ENCODE assay signal across 27 cellular contexts in the genomic region with DNA sequence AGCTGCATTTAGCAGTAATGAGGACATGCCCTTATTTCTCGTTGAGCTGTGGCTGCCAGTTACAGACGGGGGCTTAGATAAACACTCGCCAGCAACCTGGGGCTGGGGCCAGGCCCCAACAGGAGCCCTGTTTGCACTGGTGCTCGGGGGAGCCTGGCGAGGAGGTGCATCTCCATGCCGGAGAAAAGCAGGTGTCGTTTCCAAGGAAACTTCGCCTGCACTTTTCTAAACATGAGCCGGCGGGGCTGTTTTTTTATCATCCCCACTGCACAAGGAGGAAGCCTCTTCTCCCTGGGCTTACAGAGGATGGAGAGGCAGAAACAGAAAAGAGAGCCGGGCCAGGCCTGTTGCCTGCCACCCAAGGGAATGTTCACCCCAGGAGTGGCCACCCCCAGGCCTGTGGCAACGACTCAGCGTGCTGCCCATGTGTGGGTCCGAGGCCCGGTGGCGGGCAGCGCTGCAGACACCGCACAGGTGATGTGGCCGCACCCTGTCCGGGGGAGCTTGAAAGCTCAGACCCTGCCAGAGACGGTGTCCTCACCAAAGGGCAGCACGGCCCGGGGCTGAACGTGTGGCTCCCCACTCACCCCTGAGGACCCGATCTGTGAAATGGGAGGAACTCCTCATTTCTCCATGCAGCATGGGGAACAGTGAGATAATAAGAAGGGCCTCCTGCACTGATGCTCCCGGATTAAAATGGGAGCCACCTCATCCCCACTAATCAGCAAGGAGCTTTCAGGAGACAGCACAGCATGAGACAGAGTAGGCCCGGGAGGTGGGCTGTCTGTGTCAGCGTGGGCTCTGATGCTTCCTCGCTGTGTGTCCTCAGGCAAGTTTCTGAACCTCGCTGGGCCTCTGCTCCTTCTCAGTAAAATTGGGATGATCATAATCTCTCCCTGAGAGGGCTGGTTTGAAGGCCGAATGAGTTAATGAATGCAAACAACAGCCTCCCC. TPM values are rescaled to one million over a fixed set of nuclear protein-coding genes. Genes with fewer than 3 reads are reported as not detected.
DNase-seq lines count a peak whose midpoint lies in the region; FAIRE-seq and TF ChIP-seq lines count a peak whose summit lies in the region.
"Had no signal": no experiment of that assay in that cellular context is flagged by ENCODE, and none has a peak within 500 bp of the region (broad histone marks: within the 10 kb centered on the region; RNA-seq: fewer than 3 reads in every experiment).

No MANE protein-coding gene starts in this region.

- no peak overlapping the region for H2BK15ac ChIP-seq in H9 (ENCODE audit: low read depth, low read length)

- H4K91ac ChIP-seq in H9 (ENCODE audit: insufficient read length, low read depth, low read length) = no peak overlapping the region

- H3K4me3 Mint-ChIP-seq in H9 (no peak overlapping the region), neural progenitor cell (no peak overlapping the region)
- H3K4me3 Mint-ChIP-seq: CD4-positive, alpha-beta memory T cell had no signal

- H3K9ac ChIP-seq in H9 (ENCODE audit: extremely low read depth, insufficient read length, low read length) (no peak overlapping the region), neural progenitor cell (no peak overlapping the region)
- H3K9ac ChIP-seq: BLaER1 treated with 17β-estradiol and CSF1 and Interleukin-3, amounts not matched to agents 10 nM and 100 nM had no signal

- H2AK5ac ChIP-seq in H9 (ENCODE audit: insufficient read length, low read length) = no peak overlapping the region

- no peak overlapping the region for H4K8ac ChIP-seq in H9 (replicated peaks; ENCODE audit: insufficient read length, low read depth, low read length)

- H2AFZ ChIP-seq in H9 (ENCODE audit: low read length) = no peak overlapping the region
- no peak overlapping the region for H2AFZ ChIP-seq in neural progenitor cell (replicated peaks)

- no peaks in the 10 kb centered on the region for H3K9me3 ChIP-seq in H9 (ENCODE audit: control insufficient read depth, low read depth, low read length)
- no peaks in the 10 kb centered on the region for H3K9me3 ChIP-seq in neural progenitor cell (ENCODE audit: low read depth)
- H3K9me3 ChIP-seq: A549; BLaER1 treated with 17β-estradiol and CSF1 and Interleukin-3, amounts not matched to agents 10 nM and 100 nM; Peyer's patch had no signal

- H3K4me1 ChIP-seq in H9 (ENCODE audit: insufficient read depth, low read length) (no peaks in the 10 kb centered on the region), neural progenitor cell (peaks cover 20% of the 10 kb centered on the region)
- H3K4me1 ChIP-seq: A549, Peyer's patch had no signal

- no peak overlapping the region for H2BK120ac ChIP-seq in H9 (ENCODE audit: low read depth, low read length, poor library complexity, severe bottlenecking)

- H3K23me2 ChIP-seq in H9 (ENCODE audit: insufficient read length, low read depth, low read length, poor library complexity, severe bottlenecking) = no peaks in the 10 kb centered on the region

- H3K27me3 ChIP-seq in H9 (ENCODE audit: insufficient read depth, low read length) (no peaks in the 10 kb centered on the region), neural progenitor cell (no peaks in the 10 kb centered on the region)
- H3K27me3 ChIP-seq: Peyer's patch had no signal

- no peak overlapping the region for H3K56ac ChIP-seq in H9 (ENCODE audit: insufficient read length, low read depth, low read length)

- H3K27ac ChIP-seq in H9 (ENCODE audit: insufficient read length, low read depth, low read length) = no peak overlapping the region
- H3K27ac ChIP-seq in neural progenitor cell = no peak overlapping the region
- H3K27ac ChIP-seq: A549; BLaER1 treated with 17β-estradiol and CSF1 and Interleukin-3, amounts not matched to agents 10 nM and 100 nM; Peyer's patch had no signal

- H2BK5ac ChIP-seq in H9 (ENCODE audit: insufficient read length, low read length) = no peak overlapping the region

- no peak overlapping the region for H3K18ac ChIP-seq in H9 (ENCODE audit: insufficient read length, low read depth, low read length)

- FAIRE-seq in D721Med (lab: Jason Lieb, UNC) = no peak
- no peak for FAIRE-seq in GM19239 (lab: Jason Lieb, UNC)
- FAIRE-seq: A549, GM12878 had no signal

- H3K36me3 ChIP-seq in neural progenitor cell = no peaks in the 10 kb centered on the region
- H3K36me3 ChIP-seq: BLaER1 treated with 17β-estradiol and CSF1 and Interleukin-3, amounts not matched to agents 10 nM and 100 nM; Peyer's patch had no signal

- H3K27me3 Mint-ChIP-seq in H9 (ENCODE audit: low read depth) = peaks cover 28% of the 10 kb centered on the region
- H3K27me3 Mint-ChIP-seq in neural progenitor cell (ENCODE audit: insufficient read depth, low read depth) = peaks cover 7% of the 10 kb centered on the region

- H3K79me2 ChIP-seq in H9 (ENCODE audit: insufficient read depth, low read length) = no peaks in the 10 kb centered on the region
- H3K79me2 ChIP-seq in neural progenitor cell (ENCODE audit: low read depth) = no peaks in the 10 kb centered on the region

- H3K79me1 ChIP-seq in H9 (ENCODE audit: insufficient read depth, low read depth, low read length, poor library complexity, severe bottlenecking) = no peaks in the 10 kb centered on the region

- DNase-seq in NCI-H82 (lab: John Stamatoyannopoulos, UW) = peak; percentile 2
- no peak for DNase-seq in NCI-H82 treated with DMSO at 0.1 percent for 48 hours (lab: John Stamatoyannopoulos, UW; ENCODE audit: unreplicated experiment)
- DNase-seq in D721Med (ENCODE audit: insufficient read length, low spot score) = peak; percentile 73
- DNase-seq in H9 = no peak
- DNase-seq in neural progenitor cell (ENCODE audit: low spot score) = no peak
- no peak for DNase-seq in GM19239 (ENCODE audit: insufficient read length, low spot score)
- no peak for DNase-seq in DMS153 treated with DMSO at 0.1 percent for 48 hours (lab: John Stamatoyannopoulos, UW; ENCODE audit: unreplicated experiment)
- DNase-seq: AML-193; CD4-positive, alpha-beta memory T cell; COR-L47; DMS79; EL; GDM1; GOT3; Karpas-422; NCI-H1105; NCI-H1436 treated with DMSO at 0.1 percent for 48 hours; NCI-H187 treated with DMSO at 0.1 percent for 48 hours; NCI-H510A treated with DMSO at 0.1 percent for 48 hours; NCI-H774; OCI-M1; Peyer's patch; SIG-M5; T-helper 2 cell had no signal

- H3K27ac Mint-ChIP-seq in H9 = no peak overlapping the region; a peak in 1 of 7 replicates
- H3K27ac Mint-ChIP-seq in neural progenitor cell = no peak overlapping the region
- H3K27ac Mint-ChIP-seq: CD4-positive, alpha-beta memory T cell had no signal

- no peak overlapping the region for H3K23ac ChIP-seq in H9 (ENCODE audit: insufficient read length, low read depth, low read length)

- WGBS in H9 (ENCODE audit: extremely low coverage, insufficient read length, low lambda C conversion rate) = no CpG with 5 or more reads among the region's 31 CpGs

- 0 out of 2 replicates have a peak overlapping the region, but pooled peaks have one; percentile 31 for H3K14ac ChIP-seq in H9 (ENCODE audit: insufficient read depth, low read length)

- H3K4me2 ChIP-seq in H9 (ENCODE audit: insufficient read depth, insufficient read length, low read length) (no peak overlapping the region), neural progenitor cell (peak overlapping the region; percentile 2)
- H3K4me2 ChIP-seq: A549; BLaER1 treated with 17β-estradiol and CSF1 and Interleukin-3, amounts not matched to agents 10 nM and 100 nM had no signal

- TF ChIP-seq CTCF in D721Med (IDR thresholded peaks at IDR 0.05; ENCODE audit: insufficient read depth, missing control alignments) = no peak
- TF ChIP-seq CTCF in H9 (conservative IDR thresholded peaks at IDR 0.05) = no peak
- no peak for TF ChIP-seq CTCF in neural progenitor cell (IDR thresholded peaks at IDR 0.05)

- no peak overlapping the region for H2BK12ac ChIP-seq in H9 (ENCODE audit: insufficient read length, low read depth, low read length)

- H4K20me1 ChIP-seq in H9 (ENCODE audit: control insufficient read depth, insufficient read depth, insufficient read length) (no peaks in the 10 kb centered on the region), neural progenitor cell (ENCODE audit: low read depth) (no peaks in the 10 kb centered on the region)

- H3K36me3 Mint-ChIP-seq in H9 (ENCODE audit: insufficient read depth in 1 of 3, low read depth in 3 of 3) (peaks cover 0 to 5% (median 3%) of the 10 kb centered on the region in 3 experiments; a peak in 2 of 7 replicates), neural progenitor cell (no peaks in the 10 kb centered on the region)
- H3K36me3 Mint-ChIP-seq: CD4-positive, alpha-beta memory T cell had no signal

- H3K4me3 ChIP-seq in neural progenitor cell = no peak overlapping the region
- H3K4me3 ChIP-seq: A549; BLaER1 treated with 17β-estradiol and CSF1 and Interleukin-3, amounts not matched to agents 10 nM and 100 nM; GM12878; Peyer's patch had no signal

- H2BK20ac ChIP-seq in H9 (ENCODE audit: low read depth, low read length, poor library complexity, severe bottlenecking) = no peak overlapping the region

- no peak overlapping the region for H3T11ph ChIP-seq in H9 (ENCODE audit: low read length)

- H4K5ac ChIP-seq in H9 (ENCODE audit: insufficient read length, low read depth, low read length) = no peak overlapping the region

- H3F3A ChIP-seq in neural progenitor cell (ENCODE audit: low read depth) = peaks cover 7% of the 10 kb centered on the region

- H3K9me3 Mint-ChIP-seq in H9 = peaks cover 3 to 6% of the 10 kb centered on the region in 2 experiments; a peak in 3 of 5 replicates
- peaks cover 10% of the 10 kb centered on the region for H3K9me3 Mint-ChIP-seq in neural progenitor cell

- H3K4ac ChIP-seq in H9 (ENCODE audit: low read depth, low read length) = no peak overlapping the region

- peaks cover 17 to 35% of the 10 kb centered on the region in 2 experiments for H3K4me1 Mint-ChIP-seq in H9
- H3K4me1 Mint-ChIP-seq in neural progenitor cell = peaks cover 9% of the 10 kb centered on the region

RNA-seq across cellular contexts. Expression of gene ADRA2C, which starts 33.8 kb away (rescaled TPM):
- total RNA-seq in H9 (2021) = 7.2 and 8.6 TPM in 2 replicates
- 2.5 and 12.9 TPM in 2 replicates for total RNA-seq in neural progenitor cell (ENCODE audit: low replicate concordance)
- total RNA-seq: CD4-positive, alpha-beta memory T cell had no signal

Comparison
In these comparisons a context has a peak if more than half of its experiments do, and no peak if none do; other contexts are left out.
1. DNase-seq: peak in NCI-H82 (single experiment) and D721Med (single experiment); none in NCI-H82 treated with DMSO at 0.1 percent for 48 hours (single experiment), H9 (single experiment), neural progenitor cell (single experiment), GM19239 (single experiment) and DMS153 treated with DMSO at 0.1 percent for 48 hours (single experiment).